In genomic region chr5:82561786-82562185, GRCh38 we compare ENCODE assay signal across 35 cellular contexts.
"Had no signal": no experiment of that assay in that cellular context is flagged by ENCODE, and none has a peak within 500 bp of the region (broad histone marks: within the 10 kb centered on the region; RNA-seq: fewer than 3 reads in every experiment).

No MANE protein-coding gene starts in this region.

- H3K27me3 ChIP-seq: adrenal gland, breast epithelium, MG63, Peyer's patch had no signal

- H3K36me3 ChIP-seq: adrenal gland, breast epithelium, MG63, Peyer's patch had no signal

- H3K4me3 Mint-ChIP-seq: activated CD4-positive, alpha-beta T cell treated with anti-CD3 and anti-CD28 coated beads, Interleukin-2, amount 10 ng/mL, durations not matched to agents 24 days and 14 days; activated CD8-positive, alpha-beta T cell treated with anti-CD3 and anti-CD28 coated beads for 36 hours; activated naive CD4-positive, alpha-beta T cell treated with anti-CD3 and anti-CD28 coated beads for 36 hours; activated T-cell treated with anti-CD3 and anti-CD28 coated beads, Interleukin-2, amount 50 U/mL, for 24 hours had no signal

- H3K9me3 ChIP-seq: adrenal gland, breast epithelium, Peyer's patch had no signal

- H3K4me1 Mint-ChIP-seq: activated CD4-positive, alpha-beta T cell treated with anti-CD3 and anti-CD28 coated beads, Interleukin-2, amount 10 ng/mL, durations not matched to agents 24 days and 14 days had no signal

- H3K4me3 ChIP-seq: adrenal gland, breast epithelium, MG63, Peyer's patch had no signal

- H3K27ac ChIP-seq: adrenal gland, breast epithelium, Peyer's patch, RWPE1, VCaP had no signal

- DNase-seq: activated CD4-positive, alpha-beta T cell treated with anti-CD3 and anti-CD28 coated beads, Interleukin-2, amount 10 ng/mL, durations not matched to agents 24 days and 14 days; activated CD4-positive, alpha-beta T cell treated with anti-CD3 and anti-CD28 coated beads, Interleukin-2, amount 50 U/mL, for 4 hours; activated CD4-positive, CD25-positive, alpha-beta regulatory T cell; activated CD8-positive, alpha-beta T cell treated with anti-CD3 and anti-CD28 coated beads for 36 hours; activated gamma-delta T cell; activated naive CD4-positive, alpha-beta T cell treated with anti-CD3 and anti-CD28 coated beads for 36 hours; activated T-cell treated with anti-CD3 and anti-CD28 coated beads, Interleukin-2, amount 50 U/mL, for 24 hours; adrenal gland; Kasumi-1; KG1; MG63; NCI-H1048; NCI-H1105 treated with DMSO at 0.1 percent for 48 hours; NCI-H1436; NCI-H1694; NCI-H1930; NCI-H2081 treated with DMSO at 0.1 percent for 48 hours; NCI-H345; NCI-H510A; NCI-H526; NCI-H748 treated with DMSO at 0.1 percent for 48 hours; NK-92 treated with Interleukin-12 subunit alpha and Interleukin-12 subunit beta, amount 100 ng/mL, for 24 hours; PC-3; Peyer's patch; SIG-M5; SW 1271; T-helper 1 cell; T-helper 2 cell; T-helper 9 cell had no signal

- H3K27ac Mint-ChIP-seq: activated CD4-positive, alpha-beta T cell treated with anti-CD3 and anti-CD28 coated beads, Interleukin-2, amount 10 ng/mL, durations not matched to agents 24 days and 14 days; activated CD8-positive, alpha-beta T cell treated with anti-CD3 and anti-CD28 coated beads for 36 hours; activated naive CD4-positive, alpha-beta T cell treated with anti-CD3 and anti-CD28 coated beads for 36 hours; activated naive CD4-positive, alpha-beta T cell treated with anti-CD3 and anti-CD28 coated beads, Interleukin-2, amount 50 U/mL, for 72 hours; activated T-cell treated with anti-CD3 and anti-CD28 coated beads, Interleukin-2, amount 50 U/mL, for 24 hours; activated T-helper 2 cell treated with anti-CD3 and anti-CD28 coated beads, Interferon-gamma antibody, Interleukin-2, Interleukin-4, amounts not matched to agents 10 μg/mL and 5 μg/mL and 100 μg/mL, durations not matched to agents 14 hours and 24 hours and 36 hours had no signal

- ATAC-seq: activated CD8-positive, alpha-beta T cell treated with anti-CD3 and anti-CD28 coated beads for 36 hours; activated naive CD4-positive, alpha-beta T cell treated with anti-CD3 and anti-CD28 coated beads, Interleukin-2, amount 50 U/mL, for 72 hours; PC-3; Right ventricle myocardium inferior had no signal

- H3K4me1 ChIP-seq: adrenal gland, breast epithelium, Peyer's patch had no signal

- H3K9me3 Mint-ChIP-seq: activated T-helper 2 cell treated with anti-CD3 and anti-CD28 coated beads, Interferon-gamma antibody, Interleukin-2, Interleukin-4, amounts not matched to agents 10 μg/mL and 5 μg/mL and 100 μg/mL, durations not matched to agents 14 hours and 24 hours and 36 hours had no signal
